14 cellular contexts compared by ENCODE assay signal in genomic region chr2:883260-884026, GRCh38.
"Had no signal": no experiment of that assay in that cellular context is flagged by ENCODE, and none has a peak within 500 bp of the region (broad histone marks: within the 10 kb centered on the region; RNA-seq: fewer than 3 reads in every experiment).

No MANE protein-coding gene starts in this region.

- ATAC-seq: activated CD8-positive, alpha-beta T cell treated with anti-CD3 and anti-CD28 coated beads for 36 hours; esophagus mucosa; left lobe of liver; sciatic nerve; stimulated activated naive B cell treated with anti-CD40 and anti-IgM and Interleukin-4, amounts not matched to agents 10 μg/mL and 1 μg/mL and 100 μg/mL, for 72 hours had no signal

- H3K4me3 ChIP-seq: SK-N-MC, transverse colon had no signal

- H3K36me3 ChIP-seq: transverse colon had no signal

- H3K27ac ChIP-seq: SK-N-MC, transverse colon had no signal

- H3K9me3 ChIP-seq: transverse colon had no signal

- DNase-seq: activated CD4-positive, alpha-beta T cell treated with anti-CD3 and anti-CD28 coated beads for 4 hours; activated CD8-positive, alpha-beta T cell treated with anti-CD3 and anti-CD28 coated beads for 36 hours; activated T-cell treated with anti-CD3 and anti-CD28 coated beads for 4 hours; amygdala; dermis blood vessel endothelial cell; immature natural killer cell; stimulated activated CD4-positive, alpha-beta T cell treated with anti-CD3 and anti-CD28 coated beads, Interleukin-2, amount 100 ng/mL, for 24 hours; stimulated activated naive B cell treated with anti-CD40 and anti-IgM and Interleukin-4, amounts not matched to agents 10 μg/mL and 1 μg/mL and 100 μg/mL, for 72 hours; T-helper 1 cell; transverse colon had no signal
